Comparison of ENCODE assay signal across 1 cellular context in genomic region chr11:46560300-46561025, GRCh38.
TF ChIP-seq lines count a peak whose summit lies in the region.

No MANE protein-coding gene starts in this region.

TF ChIP-seq in GM12878, 131 proteins besides CTCF, POLR2A, EP300 and RAD21 (continues in another document):
- TF ChIP-seq ZNF687 (IDR thresholded peaks at IDR 0.05) = no peak
- no peak for TF ChIP-seq BCLAF1 (IDR thresholded peaks at IDR 0.05)
- no peak for TF ChIP-seq MEF2A (IDR thresholded peaks at IDR 0.05; ENCODE audit: insufficient read depth, low read depth, low read length)
- TF ChIP-seq ZBTB33 (IDR thresholded peaks at IDR 0.05) = no peak
- TF ChIP-seq REST (IDR thresholded peaks at IDR 0.05; ENCODE audit: low read depth, low read length) = no peak
- no peak for TF ChIP-seq NFXL1 (IDR thresholded peaks at IDR 0.05; ENCODE audit: borderline replicate concordance)
- peak in 1 of 2 experiments; percentile 35; a peak in 1 of 4 replicates for TF ChIP-seq ETV6 (conservative IDR thresholded peaks at IDR 0.05 in 1 of 2, IDR thresholded peaks at IDR 0.05 in 1 of 2; ENCODE audit: borderline replicate concordance in 1 of 2, low read depth in 1 of 2)
- TF ChIP-seq JUND (IDR thresholded peaks at IDR 0.05; ENCODE audit: low read depth, low read length) = no peak
- no peak for TF ChIP-seq USF1 (IDR thresholded peaks at IDR 0.05; ENCODE audit: borderline replicate concordance, extremely low read length, insufficient read depth, low read depth, low read length)
- no peak for TF ChIP-seq GATAD2B (conservative IDR thresholded peaks at IDR 0.05; ENCODE audit: low read depth)
- no peak for TF ChIP-seq FOS (IDR thresholded peaks at IDR 0.05; ENCODE audit: borderline replicate concordance, extremely low read depth, insufficient read length)
- peak; percentile 42; the same call in 1 of the 2 replicates for TF ChIP-seq RUNX3 (IDR thresholded peaks at IDR 0.05; ENCODE audit: low read length)
- no peak for TF ChIP-seq MXI1 (IDR thresholded peaks at IDR 0.05; ENCODE audit: low read depth, low read length)
- TF ChIP-seq, protein P1, sequence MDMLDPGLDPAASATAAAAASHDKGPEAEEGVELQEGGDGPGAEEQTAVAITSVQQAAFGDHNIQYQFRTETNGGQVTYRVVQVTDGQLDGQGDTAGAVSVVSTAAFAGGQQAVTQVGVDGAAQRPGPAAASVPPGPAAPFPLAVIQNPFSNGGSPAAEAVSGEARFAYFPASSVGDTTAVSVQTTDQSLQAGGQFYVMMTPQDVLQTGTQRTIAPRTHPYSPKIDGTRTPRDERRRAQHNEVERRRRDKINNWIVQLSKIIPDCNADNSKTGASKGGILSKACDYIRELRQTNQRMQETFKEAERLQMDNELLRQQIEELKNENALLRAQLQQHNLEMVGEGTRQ (IDR thresholded peaks at IDR 0.05; ENCODE audit: borderline replicate concordance, low read depth, low read length) = no peak
- TF ChIP-seq, protein P2, sequence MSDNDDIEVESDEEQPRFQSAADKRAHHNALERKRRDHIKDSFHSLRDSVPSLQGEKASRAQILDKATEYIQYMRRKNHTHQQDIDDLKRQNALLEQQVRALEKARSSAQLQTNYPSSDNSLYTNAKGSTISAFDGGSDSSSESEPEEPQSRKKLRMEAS (IDR thresholded peaks at IDR 0.05; ENCODE audit: low read depth, low read length) = no peak
- no peak for TF ChIP-seq ZNF622 (IDR thresholded peaks at IDR 0.05)
- TF ChIP-seq SREBF1 (IDR thresholded peaks at IDR 0.05; ENCODE audit: low read length) = no peak
- no peak for TF ChIP-seq PML (IDR thresholded peaks at IDR 0.05; ENCODE audit: low read length)
- TF ChIP-seq LARP7 (IDR thresholded peaks at IDR 0.05) = no peak
- TF ChIP-seq ZNF274 (IDR thresholded peaks at IDR 0.05; ENCODE audit: insufficient read depth, insufficient read length) = no peak
- TF ChIP-seq, protein P3, sequence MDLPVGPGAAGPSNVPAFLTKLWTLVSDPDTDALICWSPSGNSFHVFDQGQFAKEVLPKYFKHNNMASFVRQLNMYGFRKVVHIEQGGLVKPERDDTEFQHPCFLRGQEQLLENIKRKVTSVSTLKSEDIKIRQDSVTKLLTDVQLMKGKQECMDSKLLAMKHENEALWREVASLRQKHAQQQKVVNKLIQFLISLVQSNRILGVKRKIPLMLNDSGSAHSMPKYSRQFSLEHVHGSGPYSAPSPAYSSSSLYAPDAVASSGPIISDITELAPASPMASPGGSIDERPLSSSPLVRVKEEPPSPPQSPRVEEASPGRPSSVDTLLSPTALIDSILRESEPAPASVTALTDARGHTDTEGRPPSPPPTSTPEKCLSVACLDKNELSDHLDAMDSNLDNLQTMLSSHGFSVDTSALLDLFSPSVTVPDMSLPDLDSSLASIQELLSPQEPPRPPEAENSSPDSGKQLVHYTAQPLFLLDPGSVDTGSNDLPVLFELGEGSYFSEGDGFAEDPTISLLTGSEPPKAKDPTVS (IDR thresholded peaks at IDR 0.05; ENCODE audit: low read depth, low read length) = no peak
- no peak for TF ChIP-seq PAX5 (IDR thresholded peaks at IDR 0.05; ENCODE audit: borderline replicate concordance, low read depth, low read length)
- TF ChIP-seq MLLT1 (IDR thresholded peaks at IDR 0.05) = no peak
- no peak for TF ChIP-seq SP1 (IDR thresholded peaks at IDR 0.05; ENCODE audit: low read depth, low read length)
- TF ChIP-seq ZNF217 (IDR thresholded peaks at IDR 0.05) = no peak
- TF ChIP-seq POLR2AphosphoS5 (IDR thresholded peaks at IDR 0.05; ENCODE audit: low read length) = no peak
- no peak for TF ChIP-seq CREB1 (IDR thresholded peaks at IDR 0.05; ENCODE audit: low read depth)
- no peak for TF ChIP-seq ZNF24 (IDR thresholded peaks at IDR 0.05)
- no peak for TF ChIP-seq NFYA (IDR thresholded peaks at IDR 0.05; ENCODE audit: borderline replicate concordance, low read depth, low read length)
- no peak for TF ChIP-seq ZNF207 (IDR thresholded peaks at IDR 0.05; ENCODE audit: borderline replicate concordance)
- TF ChIP-seq ESRRA (IDR thresholded peaks at IDR 0.05; ENCODE audit: low read length) = no peak
- no peak for TF ChIP-seq ZBED1 (IDR thresholded peaks at IDR 0.05; ENCODE audit: borderline replicate concordance)
- no peak for TF ChIP-seq CBX5 (IDR thresholded peaks at IDR 0.05; ENCODE audit: low read depth)
- no peak for TF ChIP-seq FOXM1 (IDR thresholded peaks at IDR 0.05; ENCODE audit: low read depth, low read length)
- no peak for TF ChIP-seq RB1 (IDR thresholded peaks at IDR 0.05; ENCODE audit: borderline replicate concordance)
- TF ChIP-seq BACH1 (IDR thresholded peaks at IDR 0.05; ENCODE audit: borderline replicate concordance) = no peak
- peak in 1 of 2 experiments; percentile 6; a peak in 1 of 4 replicates for TF ChIP-seq IKZF2 (IDR thresholded peaks at IDR 0.05)
- 0 out of 2 replicates have a peak, but pooled peaks have one; percentile 50 for TF ChIP-seq IRF4 (IDR thresholded peaks at IDR 0.05; ENCODE audit: low read depth, low read length)
- TF ChIP-seq IKZF1 (conservative IDR thresholded peaks at IDR 0.05) = peak; percentile 30; the same call in 1 of the 2 replicates
- no peak for TF ChIP-seq ZSCAN29 (IDR thresholded peaks at IDR 0.05)
- TF ChIP-seq ZBTB4 (CRISPR knock-in tag; IDR thresholded peaks at IDR 0.05) = no peak
- TF ChIP-seq TBL1XR1 (IDR thresholded peaks at IDR 0.05; ENCODE audit: low read depth, low read length) = no peak
